In genomic region chr11:64165842-64166635, GRCh38 we compare ENCODE assay signal across 1 cellular context.
TF ChIP-seq lines count a peak whose summit lies in the region.

TSS of gene MACROD1 (minus strand) at chr11:64166113. CDS start at chr11:64165994, 119 bp downstream.

TF ChIP-seq in HepG2, 621 proteins besides CTCF, POLR2A, EP300 and RAD21 (continued from another document and continues in another):
- TF ChIP-seq TRAFD1 (CRISPR knock-in tag; IDR thresholded peaks at IDR 0.05; ENCODE audit: borderline replicate concordance) (no peak), ZSCAN21 (CRISPR knock-in tag; IDR thresholded peaks at IDR 0.05; ENCODE audit: borderline replicate concordance) (peak; percentile 45; the same call in 1 of the 2 replicates), ZUFSP (CRISPR knock-in tag; IDR thresholded peaks at IDR 0.05; ENCODE audit: borderline replicate concordance) (no peak), ZNF253 (CRISPR knock-in tag; IDR thresholded peaks at IDR 0.05; ENCODE audit: borderline replicate concordance) (no peak; the same call in 1 of the 2 replicates), ZNF672 (CRISPR knock-in tag; IDR thresholded peaks at IDR 0.05) (no peak), UBTF (CRISPR knock-in tag; IDR thresholded peaks at IDR 0.05) (peak; percentile 97), SKI (IDR thresholded peaks at IDR 0.05; ENCODE audit: partially characterized antibody) (peak; percentile 11), TSC22D2 (CRISPR knock-in tag; IDR thresholded peaks at IDR 0.05; ENCODE audit: borderline replicate concordance) (no peak), STAT6 (CRISPR knock-in tag; IDR thresholded peaks at IDR 0.05; ENCODE audit: borderline replicate concordance) (no peak; the same call in 1 of the 2 replicates), PBX2 (CRISPR knock-in tag; IDR thresholded peaks at IDR 0.05) (no peak), RNF2 (conservative IDR thresholded peaks at IDR 0.05; ENCODE audit: low read depth) (0 out of 2 replicates have a peak, but pooled peaks have one; percentile 31), ATAD3A (CRISPR knock-in tag; IDR thresholded peaks at IDR 0.05) (no peak), AHR (CRISPR knock-in tag; IDR thresholded peaks at IDR 0.05) (peak; percentile 42; the same call in 1 of the 2 replicates), ZBTB46 (CRISPR knock-in tag; IDR thresholded peaks at IDR 0.05; ENCODE audit: borderline replicate concordance) (no peak), POGK (CRISPR knock-in tag; conservative IDR thresholded peaks at IDR 0.05) (peak; percentile 37; the same call in 1 of the 2 replicates), HIVEP1 (CRISPR knock-in tag; IDR thresholded peaks at IDR 0.05) (no peak; the same call in none of the 2 replicates), ZNF567 (CRISPR knock-in tag; IDR thresholded peaks at IDR 0.05; ENCODE audit: borderline replicate concordance) (no peak; the same call in 1 of the 2 replicates), TMF1 (CRISPR knock-in tag; IDR thresholded peaks at IDR 0.05; ENCODE audit: low read depth) (no peak), NCOR1 (IDR thresholded peaks at IDR 0.05; ENCODE audit: borderline replicate concordance, low read length) (no peak), ZNF644 (CRISPR knock-in tag; IDR thresholded peaks at IDR 0.05; ENCODE audit: low read depth) (no peak), HES4 (CRISPR knock-in tag; IDR thresholded peaks at IDR 0.05; ENCODE audit: borderline replicate concordance) (peak; percentile 41), ZBTB7A (CRISPR knock-in tag; IDR thresholded peaks at IDR 0.05) (peak; percentile 4; the same call in 1 of the 2 replicates), HBP1 (CRISPR knock-in tag; IDR thresholded peaks at IDR 0.05; ENCODE audit: low read depth) (0 out of 2 replicates have a peak, but pooled peaks have one; percentile 26), RFXANK (CRISPR knock-in tag; IDR thresholded peaks at IDR 0.05) (no peak; the same call in 1 of the 2 replicates), U2AF2 (IDR thresholded peaks at IDR 0.05; ENCODE audit: low read depth, low read length) (no peak), ZNF484 (CRISPR knock-in tag; IDR thresholded peaks at IDR 0.05; ENCODE audit: borderline replicate concordance, low read depth) (0 out of 2 replicates have a peak, but pooled peaks have one; percentile 36), SMAD3 (CRISPR knock-in tag; IDR thresholded peaks at IDR 0.05) (peak; percentile 56; the same call in 1 of the 2 replicates), MZF1 (CRISPR knock-in tag; IDR thresholded peaks at IDR 0.05; ENCODE audit: borderline replicate concordance) (no peak), ZNF646 (CRISPR knock-in tag; IDR thresholded peaks at IDR 0.05) (no peak), MBD4 (IDR thresholded peaks at IDR 0.05; ENCODE audit: borderline replicate concordance, low read length) (no peak)
